ENCODE assay signal across 1 cellular context in the genomic region with DNA sequence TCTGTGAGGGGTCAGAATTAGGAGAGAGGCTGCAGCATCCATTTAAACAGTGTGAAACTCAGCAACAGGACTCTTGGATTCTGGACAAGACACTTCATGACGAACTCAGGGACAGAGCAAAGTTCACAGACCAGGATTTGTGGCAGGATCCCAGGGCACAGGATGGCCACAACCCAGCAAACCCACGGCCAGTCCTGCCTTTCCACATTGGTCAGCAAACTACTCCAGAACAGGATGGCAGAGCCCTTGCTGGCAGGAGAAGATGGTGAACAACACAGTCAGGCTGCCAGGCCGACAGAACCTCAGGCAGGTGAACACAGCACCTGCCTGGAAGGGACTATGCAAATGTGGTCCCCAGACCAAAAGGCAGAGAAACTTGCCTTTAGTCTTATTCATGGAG.
TF ChIP-seq lines count a peak whose summit lies in the region.

No MANE protein-coding gene starts in this region.

TF ChIP-seq in SK-N-SH, 30 proteins besides CTCF, POLR2A, EP300 and RAD21 (continued from another document):
- TF ChIP-seq, protein P1, sequence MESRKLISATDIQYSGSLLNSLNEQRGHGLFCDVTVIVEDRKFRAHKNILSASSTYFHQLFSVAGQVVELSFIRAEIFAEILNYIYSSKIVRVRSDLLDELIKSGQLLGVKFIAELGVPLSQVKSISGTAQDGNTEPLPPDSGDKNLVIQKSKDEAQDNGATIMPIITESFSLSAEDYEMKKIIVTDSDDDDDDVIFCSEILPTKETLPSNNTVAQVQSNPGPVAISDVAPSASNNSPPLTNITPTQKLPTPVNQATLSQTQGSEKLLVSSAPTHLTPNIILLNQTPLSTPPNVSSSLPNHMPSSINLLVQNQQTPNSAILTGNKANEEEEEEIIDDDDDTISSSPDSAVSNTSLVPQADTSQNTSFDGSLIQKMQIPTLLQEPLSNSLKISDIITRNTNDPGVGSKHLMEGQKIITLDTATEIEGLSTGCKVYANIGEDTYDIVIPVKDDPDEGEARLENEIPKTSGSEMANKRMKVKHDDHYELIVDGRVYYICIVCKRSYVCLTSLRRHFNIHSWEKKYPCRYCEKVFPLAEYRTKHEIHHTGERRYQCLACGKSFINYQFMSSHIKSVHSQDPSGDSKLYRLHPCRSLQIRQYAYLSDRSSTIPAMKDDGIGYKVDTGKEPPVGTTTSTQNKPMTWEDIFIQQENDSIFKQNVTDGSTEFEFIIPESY (IDR thresholded peaks at IDR 0.05; ENCODE audit: borderline replicate concordance, low read depth) = no peak
- no peak for TF ChIP-seq USF2 (IDR thresholded peaks at IDR 0.05; ENCODE audit: borderline replicate concordance, low read depth, low read length)
- TF ChIP-seq REST (IDR thresholded peaks at IDR 0.05; ENCODE audit: low read depth, low read length) = no peak
- no peak for TF ChIP-seq YY1 (IDR thresholded peaks at IDR 0.05; ENCODE audit: low read depth)
- TF ChIP-seq, protein P2, sequence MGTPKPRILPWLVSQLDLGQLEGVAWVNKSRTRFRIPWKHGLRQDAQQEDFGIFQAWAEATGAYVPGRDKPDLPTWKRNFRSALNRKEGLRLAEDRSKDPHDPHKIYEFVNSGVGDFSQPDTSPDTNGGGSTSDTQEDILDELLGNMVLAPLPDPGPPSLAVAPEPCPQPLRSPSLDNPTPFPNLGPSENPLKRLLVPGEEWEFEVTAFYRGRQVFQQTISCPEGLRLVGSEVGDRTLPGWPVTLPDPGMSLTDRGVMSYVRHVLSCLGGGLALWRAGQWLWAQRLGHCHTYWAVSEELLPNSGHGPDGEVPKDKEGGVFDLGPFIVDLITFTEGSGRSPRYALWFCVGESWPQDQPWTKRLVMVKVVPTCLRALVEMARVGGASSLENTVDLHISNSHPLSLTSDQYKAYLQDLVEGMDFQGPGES (IDR thresholded peaks at IDR 0.05; ENCODE audit: low read depth, low read length) = no peak
- TF ChIP-seq POLR2AphosphoS5 (IDR thresholded peaks at IDR 0.05; ENCODE audit: low read depth, low read length) = no peak
